ENCODE assay signal across 21 cellular contexts in genomic region chr4:30696195-30696594, GRCh38.
"Had no signal": no experiment of that assay in that cellular context is flagged by ENCODE, and none has a peak within 500 bp of the region (broad histone marks: within the 10 kb centered on the region; RNA-seq: fewer than 3 reads in every experiment).

No MANE protein-coding gene starts in this region.

- DNase-seq: colonic mucosa; dermis blood vessel endothelial cell; erythroblast; gastrocnemius medialis; heart right ventricle; hypothalamus; islet precursor cell; left ventricle myocardium inferior; mesenchymal stem cell; naive B cell; occipital lobe; pancreas; right cardiac atrium; stimulated activated CD4-positive, alpha-beta T cell treated with anti-CD3 and anti-CD28 coated beads, Interleukin-4, amount 100 ng/mL, for 1 hour; stimulated activated CD8-positive, alpha-beta memory T cell treated with anti-CD3 and anti-CD28 coated beads, Interleukin-4, amount 100 ng/mL, for 48 hours; tibial artery; upper lobe of left lung had no signal

- H3K4me1 ChIP-seq: colonic mucosa, gastrocnemius medialis, heart right ventricle, left ventricle myocardium inferior, pancreas, tibial artery, upper lobe of left lung, vagina had no signal

- H3K27ac ChIP-seq: colonic mucosa, gastrocnemius medialis, heart right ventricle, left ventricle myocardium inferior, pancreas, tibial artery, upper lobe of left lung, vagina had no signal

- ATAC-seq: gastrocnemius medialis; heart right ventricle; pancreas; right cardiac atrium; stimulated activated memory B cell treated with anti-CD40 and anti-IgM and Interleukin-4, amounts not matched to agents 10 μg/mL and 1 μg/mL and 100 μg/mL, for 72 hours had no signal

- FAIRE-seq: pancreas had no signal

- H3K4me3 ChIP-seq: colonic mucosa, gastrocnemius medialis, heart right ventricle, left ventricle myocardium inferior, lung, pancreas, smooth muscle cell, tibial artery, upper lobe of left lung, vagina had no signal

- H3K27me3 ChIP-seq: colonic mucosa, gastrocnemius medialis, heart right ventricle, pancreas, tibial artery, upper lobe of left lung, vagina had no signal

- H3K36me3 ChIP-seq: colonic mucosa, gastrocnemius medialis, heart right ventricle, left ventricle myocardium inferior, pancreas, tibial artery, upper lobe of left lung, vagina had no signal
